Comparison of ENCODE assay signal across 9 cellular contexts in the genomic region with DNA sequence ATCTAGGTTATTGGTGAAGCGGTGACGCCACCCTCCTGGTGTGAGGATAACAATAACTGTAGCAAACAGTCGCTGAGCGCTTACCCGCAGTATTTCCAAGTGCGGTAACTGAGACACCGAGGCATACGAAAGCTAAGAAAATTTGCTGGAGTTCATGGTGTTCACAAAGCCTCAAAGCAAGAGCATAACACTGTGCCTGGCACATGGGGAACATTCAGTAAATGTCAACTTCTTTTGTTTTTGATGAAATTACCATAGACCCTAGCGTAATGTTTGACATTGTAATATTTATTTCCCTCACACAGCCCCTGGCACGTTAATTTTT. TPM values are rescaled to one million over a fixed set of nuclear protein-coding genes. Genes with fewer than 3 reads are reported as not detected.
DNase-seq lines count a peak whose midpoint lies in the region; TF ChIP-seq lines count a peak whose summit lies in the region.
"Had no signal": no experiment of that assay in that cellular context is flagged by ENCODE, and none has a peak within 500 bp of the region (broad histone marks: within the 10 kb centered on the region; RNA-seq: fewer than 3 reads in every experiment).

No MANE protein-coding gene starts in this region.

- peaks cover 22% of the 10 kb centered on the region for H3K4me1 Mint-ChIP-seq in chondrocyte (ENCODE audit: low read depth)

- TF ChIP-seq EP300 in Ishikawa (IDR thresholded peaks at IDR 0.05; ENCODE audit: borderline replicate concordance), result no peak

- CTCF ChIA-PET in A673 (lab: Charles Lee), result no interaction called here

- TSS peak; percentile 72 for BruUV-seq in A673 (replicated peaks; lab: Mats Ljungman, UMichigan)

- peaks cover 9% of the 10 kb centered on the region for H3K4me1 ChIP-seq in A673 (ENCODE audit: insufficient read depth, low read length, poor library complexity, severe bottlenecking)
- peaks cover 5% of the 10 kb centered on the region for H3K4me1 ChIP-seq in mucosa of stomach (ENCODE audit: control insufficient read depth, insufficient read depth, low read length)

- intact Hi-C loops in A673 (cut with micrococcal nuclease; ENCODE audit: unreplicated experiment), result no loop called here

- peak overlapping the region; percentile 72 for H3K4me3 ChIP-seq in A673 (ENCODE audit: low read depth, low read length, poor library complexity, severe bottlenecking)
- peak overlapping the region; percentile 58 for H3K4me3 ChIP-seq in mucosa of stomach (ENCODE audit: low read length)

- H3K27me3 ChIP-seq in A673 (replicated peaks; ENCODE audit: insufficient read depth, low read depth, low read length, poor library complexity), result no peaks in the 10 kb centered on the region
- no peaks in the 10 kb centered on the region for H3K27me3 ChIP-seq in mucosa of stomach (ENCODE audit: control insufficient read depth, insufficient read depth, low read length)

- H3K36me3 ChIP-seq in A673 (ENCODE audit: insufficient read depth, low read length, poor library complexity, severe bottlenecking) (peaks cover 22% of the 10 kb centered on the region), mucosa of stomach (ENCODE audit: control insufficient read depth, insufficient read depth, low read length) (no peaks in the 10 kb centered on the region)

- TF ChIP-seq CTCF in A673 (conservative IDR thresholded peaks at IDR 0.05; ENCODE audit: low read depth, low read length) (no peak), chondrocyte (IDR thresholded peaks at IDR 0.05) (no peak), GM20000 (IDR thresholded peaks at IDR 0.05; ENCODE audit: extremely low read depth, missing control alignments) (no peak)

- POLR2A ChIA-PET in A673 (lab: Charles Lee; ENCODE audit: low non-redundant PET), result no interaction called here

- H3K9ac ChIP-seq in mucosa of stomach (ENCODE audit: low read length), result peak overlapping the region; percentile 88

- peak overlapping the region; percentile 95 for H3K27ac ChIP-seq in A673 (ENCODE audit: low read depth, low read length, poor library complexity, severe bottlenecking)

- H3K36me3 Mint-ChIP-seq in chondrocyte (ENCODE audit: low read depth), result no peaks in the 10 kb centered on the region

- peak overlapping the region; percentile 91 for H3K27ac Mint-ChIP-seq in chondrocyte (ENCODE audit: unreplicated experiment)

- no peak for TF ChIP-seq RAD21 in Ishikawa (IDR thresholded peaks at IDR 0.05; ENCODE audit: low read depth)

- no peaks in the 10 kb centered on the region for H3K27me3 Mint-ChIP-seq in chondrocyte (ENCODE audit: low read depth)

- no peaks in the 10 kb centered on the region for H3K9me3 Mint-ChIP-seq in chondrocyte (ENCODE audit: low read depth)

- H3K4me3 Mint-ChIP-seq in chondrocyte (ENCODE audit: unreplicated experiment), result peak overlapping the region; percentile 68

- DNase-seq in A673 (ENCODE audit: low spot score) (no peak), chondrocyte (ENCODE audit: low spot score) (no peak), GM20000 (ENCODE audit: low spot score) (no peak), putamen (ENCODE audit: low spot score) (no peak)
- no peak for DNase-seq in stimulated activated CD8-positive, alpha-beta memory T cell treated with anti-CD3 and anti-CD28 coated beads, Interleukin-4, amount 100 ng/mL, for 48 hours
- DNase-seq in activated CD8-positive, alpha-beta memory T cell treated with anti-CD3 and anti-CD28 coated beads for 24 hours, result no peak

- H3K9me3 ChIP-seq in A673 (ENCODE audit: low read depth, low read length, poor library complexity, severe bottlenecking), result no peaks in the 10 kb centered on the region
- no peaks in the 10 kb centered on the region for H3K9me3 ChIP-seq in mucosa of stomach (ENCODE audit: control insufficient read depth, low read length)

TF ChIP-seq in Ishikawa, 13 proteins besides CTCF, POLR2A, EP300 and RAD21:
- TF ChIP-seq TEAD4 (IDR thresholded peaks at IDR 0.05), result peak; percentile 25; the same call in 1 of the 2 replicates
- no peak for TF ChIP-seq YY1 (IDR thresholded peaks at IDR 0.05; ENCODE audit: low read depth)

RNA-seq across cellular contexts. Expression of a gene that starts 0.8 kb away (rescaled TPM):
- total RNA-seq in A673 (2021) (43.7 and 46.3 TPM in 2 replicates), chondrocyte (13.5 to 16.3 TPM (median 14.2 TPM) in 3 replicates)

RNA-seq across cellular contexts. Expression of a gene that starts 12.1 kb away (rescaled TPM):
- total RNA-seq in A673 (2021) (0.32 TPM in 1 of 2 replicates, not detected in the other), chondrocyte (not detected in 3 replicates)
- total RNA-seq: glomerular endothelial cell had no signal
